8 cellular contexts compared by ENCODE assay signal in genomic region chr17:9987779-9988585, GRCh38.
DNase-seq lines count a peak whose midpoint lies in the region; ATAC-seq and TF ChIP-seq lines count a peak whose summit lies in the region.

No MANE protein-coding gene starts in this region.

- intact Hi-C loops in Panc1 (cut with micrococcal nuclease; ENCODE audit: unreplicated experiment) = no loop called here

- DNase-seq in AG08395 (ENCODE audit: low spot score) (peak; percentile 62), GM13977 (ENCODE audit: low spot score) (peak; percentile 62), Panc1 (ENCODE audit: low read depth, low spot score) (peak; percentile 8), cerebellum (ENCODE audit: low spot score) (peak; percentile 38), lung (ENCODE audit: low spot score) (no peak), NCI-H345 treated with DMSO at 0.1 percent for 48 hours (lab: John Stamatoyannopoulos, UW; ENCODE audit: unreplicated experiment) (no peak)
- DNase-seq in stimulated activated naive CD4-positive, alpha-beta T cell treated with Interleukin-2 at 50 U/mL for 16 hours (lab: John Stamatoyannopoulos, UW) = no peak

- H3K27me3 ChIP-seq in Panc1 (ENCODE audit: control insufficient read depth, insufficient read depth, low read length) = no peaks in the 10 kb centered on the region
- no peaks in the 10 kb centered on the region for H3K27me3 ChIP-seq in lung (ENCODE audit: control insufficient read depth, insufficient read depth)

- H3K27ac ChIP-seq in Panc1 (ENCODE audit: low read length) = no peak overlapping the region
- H3K27ac ChIP-seq in lung (ENCODE audit: low read depth in 1 of 2, low read length in 1 of 2) = no peak overlapping the region

- CTCF ChIA-PET in Panc1 (lab: Charles Lee) = no interaction called here

- WGBS in lung, 2 donors = 56 to 60% methylated on average over 7 of the region's 7 CpGs

- POLR2A ChIA-PET in Panc1 (lab: Charles Lee) = no interaction called here

- in situ Hi-C loops in GM13977 (cut with MboI; ENCODE audit: low pct_unique_long_range_greater_than_20kb, low sequenced_read_pairs, unreplicated experiment) (no loop called here), Panc1 (cut with HindIII; ENCODE audit: low pct_unique_long_range_greater_than_20kb, low sequenced_read_pairs) (no loop called here)

- ATAC-seq in Panc1 (no peak), lung (ENCODE audit: insufficient read depth, low FRiP score) (no peak), GM19397 (IDR thresholded peaks at IDR 0.05; ENCODE audit: unreplicated experiment) (no peak)

- H3K9me3 ChIP-seq in Panc1 (ENCODE audit: control insufficient read depth, insufficient read depth, low read depth, low read length) = no peaks in the 10 kb centered on the region
- H3K9me3 ChIP-seq in lung (ENCODE audit: control insufficient read depth in 2 of 2, insufficient read depth in 1 of 2, low read length in 1 of 2) = no peaks in the 10 kb centered on the region

- BruUV-seq in Panc1 (replicated peaks; lab: Mats Ljungman, UMichigan) = no TSS peak

- H3K36me3 ChIP-seq in Panc1 (ENCODE audit: control insufficient read depth, insufficient read depth, low read length) = no peaks in the 10 kb centered on the region
- H3K36me3 ChIP-seq in lung (ENCODE audit: control insufficient read depth in 2 of 2, insufficient read depth in 2 of 2, low read length in 2 of 2) = no peaks in the 10 kb centered on the region

- H3K4me3 ChIP-seq in Panc1 (ENCODE audit: low read depth in 2 of 2, low read length in 2 of 2) (no peak overlapping the region), lung (no peak overlapping the region)

- no peaks in the 10 kb centered on the region for H3K4me1 ChIP-seq in Panc1 (ENCODE audit: control insufficient read depth, insufficient read depth, low read length)
- peaks cover 0 to 4% of the 10 kb centered on the region in 2 donors for H3K4me1 ChIP-seq in lung (ENCODE audit: control insufficient read depth in 2 of 2, insufficient read depth in 2 of 2, low read length in 2 of 2)

- TF ChIP-seq CTCF in GM13977 (IDR thresholded peaks at IDR 0.05; ENCODE audit: extremely low read depth, insufficient read depth, missing control alignments) = peak; percentile 80
- TF ChIP-seq CTCF in Panc1 (IDR thresholded peaks at IDR 0.05) = peak; percentile 92
- TF ChIP-seq CTCF in lung (IDR thresholded peaks at IDR 0.05; ENCODE audit: control extremely low read depth, extremely low read depth) = peak; percentile 18

Comparison
In these comparisons a context has a peak if more than half of its experiments do, and no peak if none do; other contexts are left out.
1. DNase-seq: peak in AG08395 (single experiment), GM13977 (single experiment), Panc1 (single experiment) and cerebellum (single experiment); none in lung (single experiment), NCI-H345 treated with DMSO at 0.1 percent for 48 hours (single experiment) and stimulated activated naive CD4-positive, alpha-beta T cell treated with Interleukin-2 at 50 U/mL for 16 hours (single experiment).
2. CTCF ChIP-seq: peak in every context shown above with its lines; median percentile 92 in Panc1; 80 in GM13977; 18 in lung.